Comparison of ENCODE assay signal across 8 cellular contexts in genomic region chr15:50685976-50686467, GRCh38. TPM values are rescaled to one million over a fixed set of nuclear protein-coding genes. Genes with fewer than 3 reads are reported as not detected.
DNase-seq lines count a peak whose midpoint lies in the region; ATAC-seq lines count a peak whose summit lies in the region.

No MANE protein-coding gene starts in this region.

- H3K4me3 ChIP-seq in ectodermal cell (ENCODE audit: insufficient read depth, low read depth, low read length) (peak overlapping the region; percentile 96), mesendoderm (ENCODE audit: low read length) (peak overlapping the region; percentile 95)

- peak overlapping the region; percentile 70 for H2BK5ac ChIP-seq in mesendoderm (ENCODE audit: low read length)

- no peaks in the 10 kb centered on the region for H3K27me3 ChIP-seq in ectodermal cell (ENCODE audit: control insufficient read depth, insufficient read depth, low read length, poor library complexity, severe bottlenecking)
- no peaks in the 10 kb centered on the region for H3K27me3 ChIP-seq in mesendoderm (ENCODE audit: insufficient read depth, low read length, poor library complexity)

- H3K27ac Mint-ChIP-seq in activated CD4-positive, alpha-beta memory T cell treated with anti-CD3 and anti-CD28 coated beads, Interleukin-2, amount 10 ng/mL, durations not matched to agents 7 days and 5 days: peak overlapping the region; percentile 97

- no peak overlapping the region for H4K5ac ChIP-seq in mesendoderm (ENCODE audit: low read length)

- ATAC-seq in HG02885 (IDR thresholded peaks at IDR 0.05; ENCODE audit: poor library complexity, unreplicated experiment): peak; percentile 57

- no peak overlapping the region for H2BK120ac ChIP-seq in mesendoderm (ENCODE audit: low read depth, low read length)

- H3K23ac ChIP-seq in mesendoderm (ENCODE audit: low read length): no peak overlapping the region

- WGBS in ectodermal cell, 2 experiments: 0% methylated on average over 30 of the region's 30 CpGs
- WGBS in mesendoderm (ENCODE audit: extremely low coverage, insufficient coverage, low lambda C conversion rate): no CpG with 5 or more reads among the region's 30 CpGs

- CTCF ChIA-PET in activated CD4-positive, alpha-beta memory T cell treated with anti-CD3 and anti-CD28 coated beads, Interleukin-2, amount 10 ng/mL, durations not matched to agents 7 days and 5 days (lab: Charles Lee): interaction anchor here (1.1 kb wide), 2 partner anchors 193 to 200 kb away, joined by 3 to 4 read pairs; no protein-coding TSS in a partner anchor

- H3K4me1 Mint-ChIP-seq in activated CD4-positive, alpha-beta memory T cell treated with anti-CD3 and anti-CD28 coated beads, Interleukin-2, amount 10 ng/mL, durations not matched to agents 7 days and 5 days: peaks cover 63% of the 10 kb centered on the region

- peak overlapping the region; percentile 99 for H3K4me3 Mint-ChIP-seq in activated CD4-positive, alpha-beta memory T cell treated with anti-CD3 and anti-CD28 coated beads, Interleukin-2, amount 10 ng/mL, durations not matched to agents 7 days and 5 days

- peak overlapping the region; percentile 97 for H3K9ac ChIP-seq in mesendoderm (ENCODE audit: low read length)

- H3K4me1 ChIP-seq in ectodermal cell (ENCODE audit: control insufficient read depth, insufficient read depth, low read length) (peaks cover 16% of the 10 kb centered on the region), mesendoderm (ENCODE audit: control insufficient read depth, low read depth, low read length) (no peaks in the 10 kb centered on the region)

- no peaks in the 10 kb centered on the region for H3K27me3 Mint-ChIP-seq in activated CD4-positive, alpha-beta memory T cell treated with anti-CD3 and anti-CD28 coated beads, Interleukin-2, amount 10 ng/mL, durations not matched to agents 7 days and 5 days

- H3K27ac ChIP-seq in ectodermal cell (ENCODE audit: insufficient read depth, low read depth, low read length, poor library complexity, severe bottlenecking): peak overlapping the region; percentile 89
- peak overlapping the region; percentile 71 for H3K27ac ChIP-seq in mesendoderm (ENCODE audit: low read depth, low read length)

- no peak overlapping the region for H3K4ac ChIP-seq in mesendoderm (ENCODE audit: low read depth, low read length)

- peak overlapping the region; percentile 92 for H3K4me2 ChIP-seq in mesendoderm (ENCODE audit: low read length)

- POLR2A ChIA-PET in activated CD4-positive, alpha-beta memory T cell treated with anti-CD3 and anti-CD28 coated beads, Interleukin-2, amount 10 ng/mL, durations not matched to agents 7 days and 5 days (lab: Charles Lee): interaction anchor here (1.0 to 2.3 kb wide), 11 partner anchors 9 to 332 kb away, joined by 3 to 19 read pairs (median 6); partner anchors contain the start of genes AP4E1, GABPB1 and SPPL2A

- peaks cover 43% of the 10 kb centered on the region for H3K36me3 Mint-ChIP-seq in activated CD4-positive, alpha-beta memory T cell treated with anti-CD3 and anti-CD28 coated beads, Interleukin-2, amount 10 ng/mL, durations not matched to agents 7 days and 5 days (ENCODE audit: low read depth)

- H3K36me3 ChIP-seq in ectodermal cell (ENCODE audit: control insufficient read depth, insufficient read depth, low read length) (peaks cover 6% of the 10 kb centered on the region), mesendoderm (ENCODE audit: control insufficient read depth, insufficient read depth, low read length) (no peaks in the 10 kb centered on the region)

- H3K9me3 Mint-ChIP-seq in activated CD4-positive, alpha-beta memory T cell treated with anti-CD3 and anti-CD28 coated beads, Interleukin-2, amount 10 ng/mL, durations not matched to agents 7 days and 5 days: no peaks in the 10 kb centered on the region

- H2AK5ac ChIP-seq in mesendoderm (ENCODE audit: low read length): no peak overlapping the region

- H3K56ac ChIP-seq in mesendoderm (ENCODE audit: low read length): peak overlapping the region; percentile 97

- no peak overlapping the region for H2BK15ac ChIP-seq in mesendoderm (replicated peaks; ENCODE audit: low read depth)

- H3K18ac ChIP-seq in mesendoderm (ENCODE audit: low read length): peak overlapping the region; percentile 8

- H3K79me2 ChIP-seq in mesendoderm (ENCODE audit: control insufficient read depth, insufficient read depth, low read length): peaks cover 38% of the 10 kb centered on the region

- DNase-seq in SIG-M5 treated with dmso at 0.1 percent for 504 hours (lab: John Stamatoyannopoulos, UW; ENCODE audit: unreplicated experiment) (peak; percentile 65), SIG-M5 (lab: John Stamatoyannopoulos, UW) (no peak), NCI-H2227 treated with DMSO at 0.1 percent for 48 hours (lab: John Stamatoyannopoulos, UW) (peak; percentile 34), mesendoderm (peak; percentile 87)
- peak; percentile 63 for DNase-seq in activated CD4-positive, alpha-beta memory T cell treated with anti-CD3 and anti-CD28 coated beads, Interleukin-2, amount 10 ng/mL, durations not matched to agents 7 days and 5 days
- peak; percentile 68 to 75 for DNase-seq in stimulated activated CD8-positive, alpha-beta memory T cell treated with anti-CD3 and anti-CD28 coated beads, Interleukin-15, amount 100 ng/mL, for 48 hours (ENCODE audit: low read depth in 2 of 2)

- peaks cover 4% of the 10 kb centered on the region for H3K79me1 ChIP-seq in mesendoderm (ENCODE audit: low read length)

- no peak overlapping the region for H4K8ac ChIP-seq in mesendoderm (ENCODE audit: low read depth, low read length)

- no peaks in the 10 kb centered on the region for H3K9me3 ChIP-seq in ectodermal cell (ENCODE audit: control insufficient read depth, low read length)

RNA-seq across cellular contexts. Expression of gene TRPM7, which starts 0.6 kb away (rescaled TPM):
- total RNA-seq in activated CD4-positive, alpha-beta memory T cell treated with anti-CD3 and anti-CD28 coated beads, Interleukin-2, amount 10 ng/mL, durations not matched to agents 7 days and 5 days: 10 to 100 TPM; 35.3 to 40.2 TPM
- polyA plus RNA-seq in ectodermal cell (2013, experiment 1 of 4): 26.9 TPM
- polyA plus RNA-seq in ectodermal cell (2013, experiment 2 of 4): 29.4 TPM
- 19.0 TPM for polyA plus RNA-seq in ectodermal cell (2013, experiment 3 of 4)
- 22.0 TPM for polyA plus RNA-seq in ectodermal cell (2013, experiment 4 of 4)
- 12.5 TPM for polyA plus RNA-seq in mesendoderm (2013, experiment 1 of 2)
- 12.1 TPM for polyA plus RNA-seq in mesendoderm (2013, experiment 2 of 2)
